ENCODE assay signal across 23 cellular contexts in genomic region chr20:916125-916799, GRCh38. TPM values are rescaled to one million over a fixed set of nuclear protein-coding genes. Genes with fewer than 3 reads are reported as not detected.
A peak's percentile ranks its signal among the peaks of the same experiment; 100 is the strongest.
DNase-seq lines count a peak whose midpoint lies in the region; ATAC-seq and TF ChIP-seq lines count a peak whose summit lies in the region.
"Had no signal": no experiment of that assay in that cellular context is flagged by ENCODE, and none has a peak within 500 bp of the region (broad histone marks: within the 10 kb centered on the region; RNA-seq: fewer than 3 reads in every experiment).

Gene ANGPT4, minus strand, starts transcription at chr20:916334. Its CDS starts 120 bp downstream, at chr20:916214.

- H3K27me3 Mint-ChIP-seq in HFFc6 (ENCODE audit: insufficient read depth): peaks cover 34% of the 10 kb centered on the region

- no peak within 1 kb of the TSS for H3K4me3 Mint-ChIP-seq in HFFc6
- H3K4me3 Mint-ChIP-seq: activated naive CD8-positive, alpha-beta T cell had no signal

- H3K4me1 Mint-ChIP-seq in HFFc6 (ENCODE audit: low read depth): peaks cover 6% of the 10 kb centered on the region

- H2AFZ ChIP-seq in osteoblast (ENCODE audit: low read length): no peak within 1 kb of the TSS

- no peaks in the 10 kb centered on the region for H3K36me3 Mint-ChIP-seq in HFFc6 (ENCODE audit: low read depth)
- H3K36me3 Mint-ChIP-seq: activated naive CD8-positive, alpha-beta T cell had no signal

- H4K20me1 ChIP-seq in BLaER1 (no peaks in the 10 kb centered on the region), osteoblast (ENCODE audit: insufficient read depth, low read length) (no peaks in the 10 kb centered on the region)

- H3K27ac Mint-ChIP-seq in HFFc6: no peak within 1 kb of the TSS
- H3K27ac Mint-ChIP-seq: activated naive CD8-positive, alpha-beta T cell had no signal

- H3K4me1 ChIP-seq in BLaER1 (peaks cover 70% of the 10 kb centered on the region), heart left ventricle (peaks cover 0 to 10% (median 4%) of the 10 kb centered on the region in 12 donors), osteoblast (ENCODE audit: insufficient read depth, low read length) (peaks cover 17% of the 10 kb centered on the region)
- H3K4me1 ChIP-seq: body of pancreas had no signal

- intact Hi-C loops in heart left ventricle (cut with DNase I): no loop called here

- H3K27ac ChIP-seq in BLaER1 (no peak within 1 kb of the TSS), heart left ventricle (no peak within 1 kb of the TSS), osteoblast (ENCODE audit: low read depth, low read length) (no peak within 1 kb of the TSS)
- H3K27ac ChIP-seq: body of pancreas, dorsolateral prefrontal cortex had no signal

- TF ChIP-seq CTCF in HFFc6 (IDR thresholded peaks at IDR 0.05) (no peak), heart left ventricle (IDR thresholded peaks at IDR 0.05) (no peak), osteoblast (IDR thresholded peaks at IDR 0.05; ENCODE audit: extremely low read depth, low read depth, low read length) (no peak)

- H3K9me3 ChIP-seq in BLaER1: no peaks in the 10 kb centered on the region
- H3K9me3 ChIP-seq in heart left ventricle: no peaks in the 10 kb centered on the region
- H3K9me3 ChIP-seq in osteoblast (ENCODE audit: low read depth, low read length): no peaks in the 10 kb centered on the region
- H3K9me3 ChIP-seq: body of pancreas had no signal

- ATAC-seq in heart left ventricle (peak; percentile 56 to 85 (median 73)), HG03521 (IDR thresholded peaks at IDR 0.05; ENCODE audit: unreplicated experiment) (no peak)
- ATAC-seq: body of pancreas, esophagus mucosa had no signal

- H3K79me2 ChIP-seq in osteoblast (ENCODE audit: insufficient read depth, low read length): no peaks in the 10 kb centered on the region

- H3K36me3 ChIP-seq in BLaER1: no peaks in the 10 kb centered on the region
- H3K36me3 ChIP-seq in heart left ventricle: no peaks in the 10 kb centered on the region
- H3K36me3 ChIP-seq in osteoblast (ENCODE audit: insufficient read depth, low read length): no peaks in the 10 kb centered on the region

- peak within 1 kb of the TSS; percentile 78 for H3K4me2 ChIP-seq in BLaER1
- no peak within 1 kb of the TSS for H3K4me2 ChIP-seq in osteoblast (ENCODE audit: insufficient read depth, low read length)

- 28 to 34% (median 31%) methylated on average over 17 to 18 of the region's 18 CpGs for WGBS in heart left ventricle, 4 donors

- DNase-seq in HFFc6 (peak; percentile 5), heart left ventricle (peak in 1 of 5 donors; percentile 48), osteoblast (ENCODE audit: insufficient read length, low spot score, missing footprints) (peak; percentile 36), OCI-M1 (lab: John Stamatoyannopoulos, UW) (no peak)
- no peak for DNase-seq in activated T-cell treated with anti-CD3 and anti-CD28 coated beads, Interleukin-2, amount 50 U/mL, for 1 hour
- DNase-seq in stimulated activated CD4-positive, alpha-beta T cell treated with anti-CD3 and anti-CD28 coated beads, Interleukin-4, amount 100 ng/mL, for 1 hour: no peak
- DNase-seq: activated CD4-positive, alpha-beta T cell treated with anti-CD3 and anti-CD28 coated beads, Interleukin-2, amount 50 U/mL, for 48 hours; activated T-cell treated with anti-CD3 and anti-CD28 coated beads, Interleukin-2, amount 50 U/mL, for 48 hours; AML-193; body of pancreas; dorsolateral prefrontal cortex; KG1; NCI-H1092 treated with DMSO at 0.1 percent for 48 hours; NCI-H82; occipital lobe; stimulated activated CD4-positive, alpha-beta T cell treated with anti-CD3 and anti-CD28 coated beads, Interleukin-4, amount 100 ng/mL, for 24 hours had no signal

- no peaks in the 10 kb centered on the region for H3K9me3 Mint-ChIP-seq in HFFc6

- TF ChIP-seq POLR2A in heart left ventricle (IDR thresholded peaks at IDR 0.05): no peak

- H3K27me3 ChIP-seq in BLaER1: no peaks in the 10 kb centered on the region
- no peaks in the 10 kb centered on the region for H3K27me3 ChIP-seq in heart left ventricle
- no peaks in the 10 kb centered on the region for H3K27me3 ChIP-seq in osteoblast (ENCODE audit: insufficient read depth, low read length)
- H3K27me3 ChIP-seq: body of pancreas had no signal

- H3K4me3 ChIP-seq in BLaER1 (no peak within 1 kb of the TSS), heart left ventricle (no peak within 1 kb of the TSS), osteoblast (ENCODE audit: insufficient read depth, low read length) (no peak within 1 kb of the TSS)
- H3K4me3 ChIP-seq: body of pancreas, dorsolateral prefrontal cortex had no signal

- no peak within 1 kb of the TSS for H3K9ac ChIP-seq in BLaER1

RNA-seq across cellular contexts. Expression of gene ANGPT4, which starts in this region (rescaled TPM):
- not detected for total RNA-seq in HFFc6 (2021; fragmentation: NEBNext Ultra II Directional; extraction: Animal tissue kit (Norgen Biotek cat#: 25700))
- total RNA-seq in heart left ventricle (under 1 TPM in 4 of 9 donors, not detected in 5; 0.12 to 0.32 (median 0.21) TPM), osteoblast (under 0.01 TPM in 2 replicates)
- under 1 TPM; 0.08 to 0.11 TPM for polyA plus RNA-seq in heart left ventricle
- total RNA-seq: glomerular endothelial cell, mononuclear cell, occipital lobe, temporal lobe had no signal

Comparison
In these comparisons a context has a peak if more than half of its experiments do, and no peak if none do; other contexts are left out.
1. Peak in DNase-seq in HFFc6; RNA of the gene not detected or under 1 TPM.
2. Peak in ATAC-seq in heart left ventricle; RNA of the gene not detected or under 1 TPM.
3. Peak in DNase-seq in osteoblast; RNA of the gene not detected or under 1 TPM.